In genomic region chr10:99926925-99927718, GRCh38 we compare ENCODE assay signal across 10 cellular contexts.
A peak's percentile ranks its signal among the peaks of the same experiment; 100 is the strongest.
DNase-seq lines count a peak whose midpoint lies in the region; ATAC-seq and TF ChIP-seq lines count a peak whose summit lies in the region.
"Had no signal": no experiment of that assay in that cellular context is flagged by ENCODE, and none has a peak within 500 bp of the region (broad histone marks: within the 10 kb centered on the region; RNA-seq: fewer than 3 reads in every experiment).

No MANE protein-coding gene starts in this region.

- H3K14ac ChIP-seq in H9 (ENCODE audit: insufficient read depth, low read length) = no peak overlapping the region

- H3K4ac ChIP-seq in H9 (ENCODE audit: low read depth, low read length) = no peak overlapping the region

- peak overlapping the region in 2 of 3 experiments; percentile 7 to 59; a peak in 2 of 7 replicates for H3K27ac Mint-ChIP-seq in H9

- no peak overlapping the region for H2BK5ac ChIP-seq in H9 (ENCODE audit: insufficient read length, low read length)

- no peaks in the 10 kb centered on the region for H4K20me1 ChIP-seq in H9 (ENCODE audit: control insufficient read depth, insufficient read depth, insufficient read length)
- H4K20me1 ChIP-seq in Karpas-422 (ENCODE audit: insufficient read depth, low read depth, low read length) = no peaks in the 10 kb centered on the region

- no peak overlapping the region for H4K8ac ChIP-seq in H9 (replicated peaks; ENCODE audit: insufficient read length, low read depth, low read length)

- H3K9ac ChIP-seq in H9 (ENCODE audit: extremely low read depth, insufficient read length, low read length) (no peak overlapping the region), adipocyte (ENCODE audit: low read length) (no peak overlapping the region), Karpas-422 (ENCODE audit: low read length) (no peak overlapping the region)

- H3K4me2 ChIP-seq in H9 (ENCODE audit: insufficient read depth, insufficient read length, low read length) = no peak overlapping the region
- no peak overlapping the region for H3K4me2 ChIP-seq in Karpas-422 (ENCODE audit: low read depth, low read length, poor library complexity, severe bottlenecking)

- H3K27me3 ChIP-seq in H9 (ENCODE audit: insufficient read depth, low read length) = no peaks in the 10 kb centered on the region
- no peaks in the 10 kb centered on the region for H3K27me3 ChIP-seq in adipocyte (replicated peaks; ENCODE audit: control insufficient read depth, insufficient read depth, low read length)
- no peaks in the 10 kb centered on the region for H3K27me3 ChIP-seq in Karpas-422 (ENCODE audit: low read length)

- H3T11ph ChIP-seq in H9 (ENCODE audit: low read length) = no peak overlapping the region

- intact Hi-C loops in sciatic nerve (cut with DNase I) = no loop called here

- no peaks in the 10 kb centered on the region for H3K27me3 Mint-ChIP-seq in H9 (ENCODE audit: low read depth)

- H3K9me3 Mint-ChIP-seq in H9 = no peaks in the 10 kb centered on the region

- TF ChIP-seq CTCF in H9 (conservative IDR thresholded peaks at IDR 0.05) (no peak), GM13976 (IDR thresholded peaks at IDR 0.05; ENCODE audit: borderline replicate concordance, control extremely low read depth, extremely low read depth, insufficient read depth, missing control alignments) (no peak)

- in situ Hi-C loops in GM13976 (cut with MboI; ENCODE audit: low sequenced_read_pairs, unreplicated experiment) = no loop called here

- ATAC-seq in sciatic nerve = peak; percentile 58
- no peak for ATAC-seq in HG02840 (IDR thresholded peaks at IDR 0.05; ENCODE audit: low FRiP score, unreplicated experiment)
- ATAC-seq: GM12878 had no signal

- no peaks in the 10 kb centered on the region for H3K36me3 Mint-ChIP-seq in H9 (ENCODE audit: insufficient read depth in 1 of 3, low read depth in 3 of 3)

- no peak overlapping the region for H2BK12ac ChIP-seq in H9 (ENCODE audit: insufficient read length, low read depth, low read length)

- H2BK20ac ChIP-seq in H9 (ENCODE audit: low read depth, low read length, poor library complexity, severe bottlenecking) = no peak overlapping the region

- H3K9me2 ChIP-seq in Karpas-422 (replicated peaks; ENCODE audit: insufficient read depth, low read length) = no peaks in the 10 kb centered on the region

- peaks cover 39 to 45% of the 10 kb centered on the region in 2 experiments for H3K4me1 Mint-ChIP-seq in H9

- H3K4me3 Mint-ChIP-seq in H9 = no peak overlapping the region

- DNase-seq in H9 (no peak), adipocyte (ENCODE audit: low read depth) (peak; percentile 39), hepatic stellate cell (ENCODE audit: low spot score) (peak; percentile 50), sciatic nerve (ENCODE audit: low spot score) (no peak), Karpas-422 (no peak), NCI-H748 (lab: John Stamatoyannopoulos, UW; ENCODE audit: unreplicated experiment) (no peak), GM13976 (ENCODE audit: low spot score) (no peak)
- DNase-seq: NCI-H748 treated with DMSO at 0.1 percent for 48 hours had no signal

- no peak overlapping the region for H2AK5ac ChIP-seq in H9 (ENCODE audit: insufficient read length, low read length)

- H3K4me3 ChIP-seq in adipocyte (ENCODE audit: low read length) = peak overlapping the region; percentile 42
- no peak overlapping the region for H3K4me3 ChIP-seq in Karpas-422 (ENCODE audit: low read length)
- H3K4me3 ChIP-seq: GM12878 had no signal

- no peaks in the 10 kb centered on the region for H3K79me2 ChIP-seq in H9 (ENCODE audit: insufficient read depth, low read length)
- H3K79me2 ChIP-seq in Karpas-422 (ENCODE audit: low read length) = peaks cover 60% of the 10 kb centered on the region

- H3K4me1 ChIP-seq in H9 (ENCODE audit: insufficient read depth, low read length) = peaks cover 12% of the 10 kb centered on the region; the same call in 1 of the 2 replicates
- H3K4me1 ChIP-seq in adipocyte (ENCODE audit: control insufficient read depth, insufficient read depth, low read length) = peaks cover 37% of the 10 kb centered on the region
- no peaks in the 10 kb centered on the region for H3K4me1 ChIP-seq in Karpas-422 (ENCODE audit: low read length)

- no peak overlapping the region for H3K23ac ChIP-seq in H9 (ENCODE audit: insufficient read length, low read depth, low read length)

- H4K91ac ChIP-seq in H9 (ENCODE audit: insufficient read length, low read depth, low read length) = no peak overlapping the region

- no peak overlapping the region for H2AFZ ChIP-seq in H9 (ENCODE audit: low read length)
- H2AFZ ChIP-seq in Karpas-422 (ENCODE audit: low read length) = no peak overlapping the region

- no peak overlapping the region for H2BK15ac ChIP-seq in H9 (ENCODE audit: low read depth, low read length)

- H3K27ac ChIP-seq in H9 (ENCODE audit: insufficient read length, low read depth, low read length) (no peak overlapping the region), Karpas-422 (ENCODE audit: low read length) (no peak overlapping the region)

- H3K56ac ChIP-seq in H9 (ENCODE audit: insufficient read length, low read depth, low read length) = no peak overlapping the region

- H3K79me1 ChIP-seq in H9 (ENCODE audit: insufficient read depth, low read depth, low read length, poor library complexity, severe bottlenecking) = no peaks in the 10 kb centered on the region

- no peaks in the 10 kb centered on the region for H3K9me3 ChIP-seq in H9 (ENCODE audit: control insufficient read depth, low read depth, low read length)
- no peaks in the 10 kb centered on the region for H3K9me3 ChIP-seq in adipocyte (ENCODE audit: control insufficient read depth, low read length)
- H3K9me3 ChIP-seq in Karpas-422 (ENCODE audit: low read length) = no peaks in the 10 kb centered on the region

- H3K36me3 ChIP-seq in adipocyte (ENCODE audit: control insufficient read depth, insufficient read depth, low read length, severe bottlenecking) (peaks cover 16% of the 10 kb centered on the region), Karpas-422 (ENCODE audit: insufficient read depth, low read length) (no peaks in the 10 kb centered on the region)

- WGBS in H9 (ENCODE audit: extremely low coverage, insufficient read length, low lambda C conversion rate) = no CpG with 5 or more reads among the region's 9 CpGs

- H2BK120ac ChIP-seq in H9 (ENCODE audit: low read depth, low read length, poor library complexity, severe bottlenecking) = no peak overlapping the region

- no peak overlapping the region for H4K5ac ChIP-seq in H9 (ENCODE audit: insufficient read length, low read depth, low read length)

- H3K18ac ChIP-seq in H9 (ENCODE audit: insufficient read length, low read depth, low read length) = no peak overlapping the region

- no peaks in the 10 kb centered on the region for H3K23me2 ChIP-seq in H9 (ENCODE audit: insufficient read length, low read depth, low read length, poor library complexity, severe bottlenecking)

Comparison
In these comparisons a context has a peak if more than half of its experiments do, and no peak if none do; other contexts are left out.
1. DNase-seq: peak in adipocyte (single experiment) and hepatic stellate cell (single experiment); none in H9 (single experiment), sciatic nerve (single experiment), Karpas-422 (single experiment), NCI-H748 (single experiment) and GM13976 (single experiment).